Comparison of ENCODE assay signal across 34 cellular contexts in genomic region chr2:174524525-174524924, GRCh38. TPM values are rescaled to one million over a fixed set of nuclear protein-coding genes. Genes with fewer than 3 reads are reported as not detected.
DNase-seq lines count a peak whose midpoint lies in the region; ATAC-seq and TF ChIP-seq lines count a peak whose summit lies in the region.
"Had no signal": no experiment of that assay in that cellular context is flagged by ENCODE, and none has a peak within 500 bp of the region (broad histone marks: within the 10 kb centered on the region; RNA-seq: fewer than 3 reads in every experiment).

No MANE protein-coding gene starts in this region.

- TF ChIP-seq POLR2A in spleen (IDR thresholded peaks at IDR 0.05) = no peak

- H3K36me3 ChIP-seq in spleen = no peaks in the 10 kb centered on the region
- H3K36me3 ChIP-seq in ascending aorta = no peaks in the 10 kb centered on the region
- H3K36me3 ChIP-seq: HAP-1, neural progenitor cell, stomach had no signal

- WGBS in spleen, 5 donors = 44 to 79% (median 65%) methylated on average over 2 of the region's 2 CpGs

- peaks cover 26% of the 10 kb centered on the region for H3K36me3 Mint-ChIP-seq in activated naive CD4-positive, alpha-beta T cell treated with anti-CD3 and anti-CD28 coated beads, Interleukin-2, amount 50 U/mL, for 24 hours
- peaks cover 6% of the 10 kb centered on the region for H3K36me3 Mint-ChIP-seq in dendritic cell treated with granulocyte-macrophage colony-stimulating factor and Interleukin-4, amounts not matched to agents 40 ng/mL and 50 ng/mL, for 4 days (ENCODE audit: low read depth)
- H3K36me3 Mint-ChIP-seq: neural progenitor cell had no signal

- H3K4me3 ChIP-seq in spleen (peak overlapping the region in 1 of 8 donors; percentile 51), ascending aorta (no peak overlapping the region)
- H3K4me3 ChIP-seq: coronary artery, HAP-1, neural progenitor cell, SK-N-MC, stomach had no signal

- peaks cover 0 to 35% (median 10%) of the 10 kb centered on the region in 6 donors for H3K4me1 ChIP-seq in spleen
- H3K4me1 ChIP-seq in ascending aorta = no peaks in the 10 kb centered on the region
- H3K4me1 ChIP-seq: HAP-1, neural progenitor cell had no signal

- H3K4me1 Mint-ChIP-seq in activated naive CD4-positive, alpha-beta T cell treated with anti-CD3 and anti-CD28 coated beads, Interleukin-2, amount 50 U/mL, for 24 hours = peaks cover 22% of the 10 kb centered on the region
- peaks cover 22% of the 10 kb centered on the region for H3K4me1 Mint-ChIP-seq in dendritic cell treated with granulocyte-macrophage colony-stimulating factor and Interleukin-4, amounts not matched to agents 40 ng/mL and 50 ng/mL, for 4 days (ENCODE audit: low read depth)
- H3K4me1 Mint-ChIP-seq: neural progenitor cell had no signal

- DNase-seq in activated naive CD4-positive, alpha-beta T cell treated with Interleukin-2 at 50 U/mL for 16 hours = no peak
- DNase-seq in MV-4-11 (lab: John Stamatoyannopoulos, UW) = peak; percentile 68
- DNase-seq in spleen = no peak
- no peak for DNase-seq in ascending aorta (ENCODE audit: low spot score in 2 of 2)
- DNase-seq in stimulated activated CD4-positive, alpha-beta T cell treated with anti-CD3 and anti-CD28 coated beads, Interleukin-4, amount 100 ng/mL, for 24 hours = no peak
- DNase-seq: activated CD8-positive, alpha-beta memory T cell treated with anti-CD3 and anti-CD28 coated beads, Interleukin-2, amount 50 U/mL, for 48 hours; activated CD8-positive, alpha-beta T cell treated with anti-CD3 and anti-CD28 coated beads for 36 hours; activated naive CD8-positive, alpha-beta T cell treated with anti-CD3 and anti-CD28 coated beads, Interleukin-2, amount 50 U/mL, for 24 hours; caudate nucleus; effector memory CD4-positive, alpha-beta T cell; hippocampal formation; NCI-H1048; NCI-H1694; NCI-H446; NCI-H748 treated with DMSO at 0.1 percent for 48 hours; OCI-M1; posterior cingulate gyrus; right cardiac atrium; stomach; T-helper 17 cell had no signal

- peaks cover 11% of the 10 kb centered on the region for H3K9me3 Mint-ChIP-seq in activated naive CD4-positive, alpha-beta T cell treated with anti-CD3 and anti-CD28 coated beads, Interleukin-2, amount 50 U/mL, for 24 hours
- peaks cover 20% of the 10 kb centered on the region for H3K9me3 Mint-ChIP-seq in dendritic cell treated with granulocyte-macrophage colony-stimulating factor and Interleukin-4, amounts not matched to agents 40 ng/mL and 50 ng/mL, for 4 days
- H3K9me3 Mint-ChIP-seq: activated CD8-positive, alpha-beta T cell treated with anti-CD3 and anti-CD28 coated beads for 36 hours; activated naive CD8-positive, alpha-beta T cell treated with anti-CD3 and anti-CD28 coated beads, Interleukin-2, amount 50 U/mL, for 24 hours; activated T-helper 17 cell treated with anti-CD3 and anti-CD28 coated beads, Interleukin-2, amount 50 U/mL, for 72 hours had no signal

- TF ChIP-seq CTCF in spleen (IDR thresholded peaks at IDR 0.05 in 8 of 11, conservative IDR thresholded peaks at IDR 0.05 in 3 of 11) (no peak), ascending aorta (IDR thresholded peaks at IDR 0.05) (no peak)

- ATAC-seq in HG03196 (IDR thresholded peaks at IDR 0.05; ENCODE audit: unreplicated experiment) = no peak
- ATAC-seq: activated CD4-positive, CD25-positive, alpha-beta regulatory T cell treated with anti-CD3 and anti-CD28 coated beads, Interleukin-2, amount 50 U/mL, for 24 hours; activated CD8-positive, alpha-beta T cell treated with anti-CD3 and anti-CD28 coated beads for 36 hours; activated naive CD8-positive, alpha-beta T cell treated with anti-CD3 and anti-CD28 coated beads, Interleukin-2, amount 50 U/mL, for 24 hours; activated T-helper 17 cell treated with anti-CD3 and anti-CD28 coated beads, Interleukin-2, amount 50 U/mL, for 72 hours; right cardiac atrium; T-helper 17 cell had no signal

- H3K27me3 ChIP-seq in spleen (replicated peaks in 1 of 7) (no peaks in the 10 kb centered on the region), ascending aorta (no peaks in the 10 kb centered on the region)
- H3K27me3 ChIP-seq: neural progenitor cell, stomach had no signal

- no peaks in the 10 kb centered on the region for H3K27me3 Mint-ChIP-seq in activated naive CD4-positive, alpha-beta T cell treated with anti-CD3 and anti-CD28 coated beads, Interleukin-2, amount 50 U/mL, for 24 hours
- H3K27me3 Mint-ChIP-seq in dendritic cell treated with granulocyte-macrophage colony-stimulating factor and Interleukin-4, amounts not matched to agents 40 ng/mL and 50 ng/mL, for 4 days = peaks cover 14% of the 10 kb centered on the region
- H3K27me3 Mint-ChIP-seq: activated CD8-positive, alpha-beta T cell treated with anti-CD3 and anti-CD28 coated beads for 36 hours; activated naive CD8-positive, alpha-beta T cell treated with anti-CD3 and anti-CD28 coated beads, Interleukin-2, amount 50 U/mL, for 24 hours; activated T-helper 17 cell treated with anti-CD3 and anti-CD28 coated beads, Interleukin-2, amount 50 U/mL, for 72 hours; T-helper 17 cell had no signal

- H3K27ac Mint-ChIP-seq in activated naive CD4-positive, alpha-beta T cell treated with anti-CD3 and anti-CD28 coated beads, Interleukin-2, amount 50 U/mL, for 24 hours = peak overlapping the region; percentile 56
- H3K27ac Mint-ChIP-seq in dendritic cell treated with granulocyte-macrophage colony-stimulating factor and Interleukin-4, amounts not matched to agents 40 ng/mL and 50 ng/mL, for 4 days = peak overlapping the region; percentile 79
- H3K27ac Mint-ChIP-seq: activated naive CD8-positive, alpha-beta T cell treated with anti-CD3 and anti-CD28 coated beads, Interleukin-2, amount 50 U/mL, for 24 hours; activated T-helper 17 cell treated with anti-CD3 and anti-CD28 coated beads, Interleukin-2, amount 50 U/mL, for 72 hours; memory B cell; neural progenitor cell; T-helper 17 cell had no signal

- H3K27ac ChIP-seq in spleen (peak overlapping the region in 6 of 8 donors; percentile 23 to 88 (median 72)), ascending aorta (no peak overlapping the region)
- H3K27ac ChIP-seq: epithelial cell of prostate, neural progenitor cell, RWPE1, SK-N-MC had no signal

- peak overlapping the region; percentile 64 for H3K4me3 Mint-ChIP-seq in activated naive CD4-positive, alpha-beta T cell treated with anti-CD3 and anti-CD28 coated beads, Interleukin-2, amount 50 U/mL, for 24 hours
- no peak overlapping the region for H3K4me3 Mint-ChIP-seq in dendritic cell treated with granulocyte-macrophage colony-stimulating factor and Interleukin-4, amounts not matched to agents 40 ng/mL and 50 ng/mL, for 4 days
- H3K4me3 Mint-ChIP-seq: activated CD8-positive, alpha-beta T cell treated with anti-CD3 and anti-CD28 coated beads for 36 hours; activated naive CD8-positive, alpha-beta T cell treated with anti-CD3 and anti-CD28 coated beads, Interleukin-2, amount 50 U/mL, for 24 hours; activated T-helper 17 cell treated with anti-CD3 and anti-CD28 coated beads, Interleukin-2, amount 50 U/mL, for 72 hours; B cell; memory B cell; neural progenitor cell; T-helper 17 cell had no signal

- intact Hi-C loops in dendritic cell treated with granulocyte-macrophage colony-stimulating factor and Interleukin-4, amounts not matched to agents 40 ng/mL and 50 ng/mL, for 4 days (cut with micrococcal nuclease) = loop anchor here (5.0 kb wide), 1 partner anchor 37 kb away; the partner anchor contains the start of gene GPR155
- intact Hi-C loops in spleen (cut with DNase I; ENCODE audit: low total_unique reads) (no loop called here), ascending aorta (cut with DNase I) (loop anchor here (10.0 kb wide), 1 partner anchor 60 kb away; no protein-coding TSS in a partner anchor)

- peaks cover 0 to 9% (median 3%) of the 10 kb centered on the region in 8 donors for H3K9me3 ChIP-seq in spleen
- H3K9me3 ChIP-seq in ascending aorta = no peaks in the 10 kb centered on the region
- H3K9me3 ChIP-seq: HAP-1 had no signal

RNA-seq across cellular contexts. Expression of gene GPR155, which starts 37.7 kb away (rescaled TPM):
- 10 to 100 TPM in 6 of 7 donors, 1 to 10 TPM in 1; 9.5 to 15.5 (median 11.6) TPM for total RNA-seq in spleen
- polyA plus RNA-seq in spleen = 1 to 10 TPM in 1 of 3 donors, under 1 TPM in 2; 0.80 to 1.4 (median 1.00) TPM
- 1.8 TPM for total RNA-seq in ascending aorta
- total RNA-seq: A673 had no signal

Comparison
In these comparisons a context has a peak if more than half of its experiments do, and no peak if none do; other contexts are left out.
1. H3K27ac ChIP-seq: peak in spleen (6 of 8); none in ascending aorta (0 of 2).